2 cellular contexts compared by ENCODE assay signal in the genomic region with DNA sequence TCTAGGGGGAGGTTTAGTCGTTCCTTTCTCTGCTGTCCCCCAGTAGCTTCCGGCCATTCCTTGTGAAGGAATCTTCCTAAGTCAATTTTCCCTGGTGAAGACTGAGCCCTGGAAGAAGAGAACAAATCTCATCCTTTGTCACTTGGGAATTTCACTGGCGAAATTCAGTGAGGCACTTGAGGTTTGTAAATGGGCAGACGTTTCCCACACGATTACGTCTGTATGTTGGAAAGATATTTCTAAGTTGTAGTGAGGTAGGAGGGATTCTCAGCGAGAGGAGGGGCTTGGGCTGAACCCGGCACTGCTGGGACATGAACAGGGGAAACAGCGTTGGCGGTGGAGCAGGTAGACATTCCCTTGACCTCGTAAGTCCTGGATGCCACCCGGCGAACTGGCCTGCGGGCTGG.
TF ChIP-seq lines count a peak whose summit lies in the region.

No MANE protein-coding gene starts in this region.

TF ChIP-seq in liver, 16 proteins besides CTCF, POLR2A, EP300 and RAD21:
- TF ChIP-seq, protein P1, sequence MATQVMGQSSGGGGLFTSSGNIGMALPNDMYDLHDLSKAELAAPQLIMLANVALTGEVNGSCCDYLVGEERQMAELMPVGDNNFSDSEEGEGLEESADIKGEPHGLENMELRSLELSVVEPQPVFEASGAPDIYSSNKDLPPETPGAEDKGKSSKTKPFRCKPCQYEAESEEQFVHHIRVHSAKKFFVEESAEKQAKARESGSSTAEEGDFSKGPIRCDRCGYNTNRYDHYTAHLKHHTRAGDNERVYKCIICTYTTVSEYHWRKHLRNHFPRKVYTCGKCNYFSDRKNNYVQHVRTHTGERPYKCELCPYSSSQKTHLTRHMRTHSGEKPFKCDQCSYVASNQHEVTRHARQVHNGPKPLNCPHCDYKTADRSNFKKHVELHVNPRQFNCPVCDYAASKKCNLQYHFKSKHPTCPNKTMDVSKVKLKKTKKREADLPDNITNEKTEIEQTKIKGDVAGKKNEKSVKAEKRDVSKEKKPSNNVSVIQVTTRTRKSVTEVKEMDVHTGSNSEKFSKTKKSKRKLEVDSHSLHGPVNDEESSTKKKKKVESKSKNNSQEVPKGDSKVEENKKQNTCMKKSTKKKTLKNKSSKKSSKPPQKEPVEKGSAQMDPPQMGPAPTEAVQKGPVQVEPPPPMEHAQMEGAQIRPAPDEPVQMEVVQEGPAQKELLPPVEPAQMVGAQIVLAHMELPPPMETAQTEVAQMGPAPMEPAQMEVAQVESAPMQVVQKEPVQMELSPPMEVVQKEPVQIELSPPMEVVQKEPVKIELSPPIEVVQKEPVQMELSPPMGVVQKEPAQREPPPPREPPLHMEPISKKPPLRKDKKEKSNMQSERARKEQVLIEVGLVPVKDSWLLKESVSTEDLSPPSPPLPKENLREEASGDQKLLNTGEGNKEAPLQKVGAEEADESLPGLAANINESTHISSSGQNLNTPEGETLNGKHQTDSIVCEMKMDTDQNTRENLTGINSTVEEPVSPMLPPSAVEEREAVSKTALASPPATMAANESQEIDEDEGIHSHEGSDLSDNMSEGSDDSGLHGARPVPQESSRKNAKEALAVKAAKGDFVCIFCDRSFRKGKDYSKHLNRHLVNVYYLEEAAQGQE (IDR thresholded peaks at IDR 0.05): no peak
- TF ChIP-seq RXRA (IDR thresholded peaks at IDR 0.05): peak in 1 of 2 donors; percentile 17
- TF ChIP-seq, protein P2, sequence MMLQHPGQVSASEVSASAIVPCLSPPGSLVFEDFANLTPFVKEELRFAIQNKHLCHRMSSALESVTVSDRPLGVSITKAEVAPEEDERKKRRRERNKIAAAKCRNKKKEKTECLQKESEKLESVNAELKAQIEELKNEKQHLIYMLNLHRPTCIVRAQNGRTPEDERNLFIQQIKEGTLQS (IDR thresholded peaks at IDR 0.05): no peak

TF ChIP-seq in HepG2, 621 proteins besides CTCF, POLR2A, EP300 and RAD21 (continued from another document):
- TF ChIP-seq, protein P3, sequence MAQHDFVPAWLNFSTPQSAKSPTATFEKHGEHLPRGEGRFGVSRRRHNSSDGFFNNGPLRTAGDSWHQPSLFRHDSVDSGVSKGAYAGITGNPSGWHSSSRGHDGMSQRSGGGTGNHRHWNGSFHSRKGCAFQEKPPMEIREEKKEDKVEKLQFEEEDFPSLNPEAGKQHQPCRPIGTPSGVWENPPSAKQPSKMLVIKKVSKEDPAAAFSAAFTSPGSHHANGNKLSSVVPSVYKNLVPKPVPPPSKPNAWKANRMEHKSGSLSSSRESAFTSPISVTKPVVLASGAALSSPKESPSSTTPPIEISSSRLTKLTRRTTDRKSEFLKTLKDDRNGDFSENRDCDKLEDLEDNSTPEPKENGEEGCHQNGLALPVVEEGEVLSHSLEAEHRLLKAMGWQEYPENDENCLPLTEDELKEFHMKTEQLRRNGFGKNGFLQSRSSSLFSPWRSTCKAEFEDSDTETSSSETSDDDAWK (CRISPR knock-in tag; IDR thresholded peaks at IDR 0.05): no peak
- TF ChIP-seq ZNF569 (CRISPR knock-in tag; IDR thresholded peaks at IDR 0.05; ENCODE audit: borderline replicate concordance) (no peak), TBL1XR1 (IDR thresholded peaks at IDR 0.05; ENCODE audit: borderline replicate concordance, low read length, partially characterized antibody) (no peak)
